In the genomic region with DNA sequence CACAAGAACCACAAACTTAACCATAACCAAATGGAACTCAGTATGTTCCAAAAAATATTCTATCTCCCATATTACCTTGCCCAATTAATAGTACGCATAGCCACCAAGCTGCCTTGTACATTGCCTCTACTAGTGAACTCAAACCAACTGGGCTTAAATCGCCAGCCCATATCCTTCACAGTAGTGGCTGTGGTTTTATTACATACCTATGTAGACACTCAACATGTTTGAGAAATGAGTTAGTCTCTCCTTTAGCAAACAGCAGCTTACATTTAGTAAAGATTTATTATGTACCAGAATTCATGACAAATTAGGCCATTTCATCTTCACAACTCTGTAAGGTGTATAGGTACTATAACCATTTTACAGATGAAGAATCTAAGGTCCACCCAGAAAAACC, we compare ENCODE assay signal across 11 cellular contexts. TPM values are rescaled to one million over a fixed set of nuclear protein-coding genes. Genes with fewer than 3 reads are reported as not detected.
DNase-seq lines count a peak whose midpoint lies in the region; ATAC-seq and TF ChIP-seq lines count a peak whose summit lies in the region.
"Had no signal": no experiment of that assay in that cellular context is flagged by ENCODE, and none has a peak within 500 bp of the region (broad histone marks: within the 10 kb centered on the region; RNA-seq: fewer than 3 reads in every experiment).

No MANE protein-coding gene starts in this region.

- H3K4me1 ChIP-seq in OCI-LY1 (ENCODE audit: insufficient read depth, low read length, severe bottlenecking), result peaks cover 93% of the 10 kb centered on the region
- H3K4me1 ChIP-seq in psoas muscle, result peaks cover 77% of the 10 kb centered on the region

- intact Hi-C loops in psoas muscle (cut with DNase I), result no loop called here

- H3K9me3 ChIP-seq in OCI-LY1 (ENCODE audit: low read length) (no peaks in the 10 kb centered on the region), psoas muscle (no peaks in the 10 kb centered on the region)
- H3K9me3 ChIP-seq: stomach had no signal

- no peak overlapping the region for H3K9ac ChIP-seq in OCI-LY1 (ENCODE audit: low read length)

- DNase-seq in EH (ENCODE audit: low read depth) (peak; percentile 87), psoas muscle (no peak), NCI-H146 treated with DMSO at 0.1 percent for 48 hours (lab: John Stamatoyannopoulos, UW; ENCODE audit: unreplicated experiment) (no peak), Kasumi-1 (lab: John Stamatoyannopoulos, UW) (no peak)
- no peak for DNase-seq in effector memory CD8-positive, alpha-beta T cell
- DNase-seq: effector memory CD4-positive, alpha-beta T cell; NCI-H2081 treated with DMSO at 0.1 percent for 48 hours; stomach had no signal

- H3F3A ChIP-seq in OCI-LY1 (ENCODE audit: insufficient read depth, low read length), result peaks cover 6% of the 10 kb centered on the region; the same call in 1 of the 2 replicates

- H3K27me3 ChIP-seq in OCI-LY1 (ENCODE audit: insufficient read depth, low read length), result no peaks in the 10 kb centered on the region
- no peaks in the 10 kb centered on the region for H3K27me3 ChIP-seq in psoas muscle (ENCODE audit: insufficient read depth in 3 of 3, low read length in 2 of 3)
- H3K27me3 ChIP-seq: stomach had no signal

- no peaks in the 10 kb centered on the region for H3K9me3 Mint-ChIP-seq in effector memory CD8-positive, alpha-beta T cell

- H3K27ac ChIP-seq in OCI-LY1 (ENCODE audit: low read depth, low read length, poor library complexity, severe bottlenecking) (peak overlapping the region; percentile 72), psoas muscle (no peak overlapping the region)
- H3K27ac ChIP-seq: skin epidermis, stomach had no signal

- WGBS in psoas muscle, 3 donors, result 94 to 95% (median 95%) methylated on average over 2 of the region's 2 CpGs

- no peaks in the 10 kb centered on the region for H3K9me2 ChIP-seq in OCI-LY1 (ENCODE audit: low read depth, low read length)

- H3K4me2 ChIP-seq in OCI-LY1 (ENCODE audit: low read length), result peak overlapping the region; percentile 44

- H3K4me3 ChIP-seq in OCI-LY1 (ENCODE audit: low read depth, low read length, poor library complexity, severe bottlenecking), result peak overlapping the region; percentile 21
- H3K4me3 ChIP-seq in psoas muscle, result no peak overlapping the region
- H3K4me3 ChIP-seq: skin epidermis, stomach had no signal

- ATAC-seq in effector memory CD8-positive, alpha-beta T cell (replicated peaks), result no peak
- ATAC-seq in psoas muscle (peak; percentile 59 to 81 (median 74)), GM19467 (IDR thresholded peaks at IDR 0.05; ENCODE audit: unreplicated experiment) (no peak)

- H3K4me3 Mint-ChIP-seq in effector memory CD8-positive, alpha-beta T cell, result peak overlapping the region in 1 of 2 donors; percentile 25

- H3K36me3 ChIP-seq in OCI-LY1 (ENCODE audit: insufficient read depth, low read length), result 0 out of 2 replicates have a peak, but pooled peaks cover 6% of the 10 kb centered on the region
- no peaks in the 10 kb centered on the region for H3K36me3 ChIP-seq in psoas muscle (ENCODE audit: insufficient read depth in 1 of 2, low read depth in 1 of 2)
- H3K36me3 ChIP-seq: stomach had no signal

- peaks cover 6% of the 10 kb centered on the region for H4K20me1 ChIP-seq in OCI-LY1 (ENCODE audit: insufficient read depth, low read length)

- H3K27ac Mint-ChIP-seq in effector memory CD8-positive, alpha-beta T cell, result peak overlapping the region; percentile 1 to 44

- peaks cover 8% of the 10 kb centered on the region for H3K36me3 Mint-ChIP-seq in effector memory CD8-positive, alpha-beta T cell (ENCODE audit: insufficient read depth)

- peaks cover 99% of the 10 kb centered on the region for H3K79me2 ChIP-seq in OCI-LY1 (ENCODE audit: insufficient read depth, low read length)

- H2AFZ ChIP-seq in OCI-LY1 (ENCODE audit: low read length), result no peak overlapping the region

- TF ChIP-seq CTCF in OCI-LY1 (IDR thresholded peaks at IDR 0.05; ENCODE audit: low read length) (no peak), psoas muscle (IDR thresholded peaks at IDR 0.05) (no peak)

- no peaks in the 10 kb centered on the region for H3K27me3 Mint-ChIP-seq in effector memory CD8-positive, alpha-beta T cell

- H3K4me1 Mint-ChIP-seq in effector memory CD8-positive, alpha-beta T cell (ENCODE audit: low read depth in 2 of 2), result peaks cover 71 to 86% of the 10 kb centered on the region in 2 donors

RNA-seq across cellular contexts. Expression of a gene that starts 41.4 kb away (rescaled TPM):
- 10 to 100 TPM; 49.1 to 71.6 (median 58.1) TPM for total RNA-seq in psoas muscle
- 10 to 100 TPM; 39.5 to 70.9 (median 66.1) TPM for polyA plus RNA-seq in psoas muscle

Comparison
In these comparisons a context has a peak if more than half of its experiments do, and no peak if none do; other contexts are left out.
1. ATAC-seq: peak in psoas muscle (4 of 4); none in effector memory CD8-positive, alpha-beta T cell (single experiment) and GM19467 (single experiment).